Comparison of ENCODE assay signal across 32 cellular contexts in genomic region chr5:178998441-178998840, GRCh38. TPM values are rescaled to one million over a fixed set of nuclear protein-coding genes. Genes with fewer than 3 reads are reported as not detected.
"Had no signal": no experiment of that assay in that cellular context is flagged by ENCODE, and none has a peak within 500 bp of the region (broad histone marks: within the 10 kb centered on the region; RNA-seq: fewer than 3 reads in every experiment).

No MANE protein-coding gene starts in this region.

- H3K36me3 ChIP-seq: left lung, left ventricle myocardium inferior, lower lobe of right lung had no signal

- H3K4me1 Mint-ChIP-seq: immature natural killer cell, memory B cell, mesothelial cell of epicardium had no signal

- DNase-seq: hippocampal formation; hypothalamus; immature natural killer cell; islet precursor cell; kidney; kidney glomerular epithelial cell; left cardiac atrium; left colon; left lung; left ventricle myocardium inferior; left ventricle myocardium superior; lower lobe of right lung; mammary epithelial cell; mesenchymal stem cell; mesendoderm; midbrain; mucosa of descending colon; naive B cell; naive thymus-derived CD4-positive, alpha-beta T cell had no signal

- H3K4me3 ChIP-seq: hepatocyte, left lung, left ventricle myocardium inferior, lower lobe of right lung, lung, mucosa of descending colon had no signal

- H3K4me3 Mint-ChIP-seq: immature natural killer cell; memory B cell; mesothelial cell of epicardium; naive thymus-derived CD4-positive, alpha-beta T cell had no signal

- H3K27ac ChIP-seq: hepatocyte, left lung, left ventricle myocardium inferior, lower lobe of right lung had no signal

- H3K9me3 ChIP-seq: lower lobe of right lung had no signal

- H3K4me1 ChIP-seq: left lung, lower lobe of right lung had no signal

- H3K27ac Mint-ChIP-seq: immature natural killer cell; memory B cell; mesothelial cell of epicardium; naive B cell; naive thymus-derived CD4-positive, alpha-beta T cell had no signal

- ATAC-seq: left cardiac atrium; left colon; left lobe of liver; left lung; left ventricle myocardium superior; lower lobe of right lung; mucosa of descending colon; naive thymus-derived CD4-positive, alpha-beta T cell had no signal

RNA-seq across cellular contexts. Expression of gene GRM6, which starts 3.3 kb away (rescaled TPM):
- total RNA-seq: hepatocyte; kidney; kidney epithelial cell; left cardiac atrium; left colon; left lobe of liver; left lung; left ventricle myocardium inferior; left ventricle myocardium superior; lower leg skin; lower lobe of right lung; lung; lung microvascular endothelial cell; mammary epithelial cell; mesothelial cell of epicardium; mononuclear cell; mucosa of descending colon; mucosa of gallbladder; myocyte; naive thymus-derived CD4-positive, alpha-beta T cell had no signal
- polyA plus RNA-seq: hepatocyte; immature natural killer cell; keratinocyte; liver; lung; mammary epithelial cell; naive thymus-derived CD4-positive, alpha-beta T cell had no signal

RNA-seq across cellular contexts. Expression of gene ZNF454, which starts 57.4 kb away (rescaled TPM):
- total RNA-seq: mononuclear cell, myocyte had no signal
- polyA plus RNA-seq: hepatocyte; immature natural killer cell; mammary epithelial cell; naive thymus-derived CD4-positive, alpha-beta T cell had no signal
